In genomic region chr17:49694847-49695697, GRCh38 we compare ENCODE assay signal across 8 cellular contexts. TPM values are rescaled to one million over a fixed set of nuclear protein-coding genes. Genes with fewer than 3 reads are reported as not detected.
DNase-seq lines count a peak whose midpoint lies in the region; ATAC-seq and TF ChIP-seq lines count a peak whose summit lies in the region.

No MANE protein-coding gene starts in this region.

- DNase-seq in NCI-H1417 (lab: John Stamatoyannopoulos, UW) (peak; percentile 5 to 69 (median 35)), NCI-H1417 treated with DMSO at 0.1 percent for 48 hours (lab: John Stamatoyannopoulos, UW) (no peak), NCI-H2196 treated with DMSO at 0.1 percent for 48 hours (lab: John Stamatoyannopoulos, UW; ENCODE audit: unreplicated experiment) (peak; percentile 46), dermis blood vessel endothelial cell (peak; percentile 58), mesothelial cell of epicardium (ENCODE audit: low spot score in 2 of 2, unreplicated experiment in 2 of 2) (peak in 1 of 2 experiments; percentile 74)
- DNase-seq in activated CD4-positive, alpha-beta T cell treated with anti-CD3 and anti-CD28 coated beads, Interleukin-2, amount 10 ng/mL, durations not matched to agents 24 days and 14 days: peak; percentile 92
- DNase-seq in stimulated activated CD8-positive, alpha-beta memory T cell treated with anti-CD3 and anti-CD28 coated beads, Interleukin-7, amount 100 ng/mL, for 1 hour (ENCODE audit: low read depth in 2 of 2): peak; percentile 45 to 59

- no peak for ATAC-seq in GM21390 (IDR thresholded peaks at IDR 0.05; ENCODE audit: unreplicated experiment)

- peaks cover 32% of the 10 kb centered on the region for H3K4me1 Mint-ChIP-seq in activated CD4-positive, alpha-beta T cell treated with anti-CD3 and anti-CD28 coated beads, Interleukin-2, amount 10 ng/mL, durations not matched to agents 24 days and 14 days
- peaks cover 11% of the 10 kb centered on the region for H3K4me1 Mint-ChIP-seq in mesothelial cell of epicardium

- H3K27me3 Mint-ChIP-seq in activated CD4-positive, alpha-beta T cell treated with anti-CD3 and anti-CD28 coated beads, Interleukin-2, amount 10 ng/mL, durations not matched to agents 24 days and 14 days: no peaks in the 10 kb centered on the region
- peaks cover 24% of the 10 kb centered on the region for H3K27me3 Mint-ChIP-seq in mesothelial cell of epicardium (ENCODE audit: low read depth)

- intact Hi-C loops in activated CD4-positive, alpha-beta T cell treated with anti-CD3 and anti-CD28 coated beads, Interleukin-2, amount 10 ng/mL, durations not matched to agents 24 days and 14 days (cut with micrococcal nuclease): loop anchor here (1.0 to 5.0 kb wide), 3 partner anchors 120 to 283 kb away; partner anchors contain the start of genes NXPH3 and PHB1

- TF ChIP-seq CTCF in mesothelial cell of epicardium (IDR thresholded peaks at IDR 0.05; ENCODE audit: unreplicated experiment): peak; percentile 90

- peak overlapping the region; percentile 82 for H3K27ac Mint-ChIP-seq in activated CD4-positive, alpha-beta T cell treated with anti-CD3 and anti-CD28 coated beads, Interleukin-2, amount 10 ng/mL, durations not matched to agents 24 days and 14 days
- no peak overlapping the region for H3K27ac Mint-ChIP-seq in mesothelial cell of epicardium

- peak overlapping the region; percentile 58 for H3K4me3 Mint-ChIP-seq in activated CD4-positive, alpha-beta T cell treated with anti-CD3 and anti-CD28 coated beads, Interleukin-2, amount 10 ng/mL, durations not matched to agents 24 days and 14 days
- no peak overlapping the region for H3K4me3 Mint-ChIP-seq in mesothelial cell of epicardium

- no peaks in the 10 kb centered on the region for H3K9me3 Mint-ChIP-seq in activated CD4-positive, alpha-beta T cell treated with anti-CD3 and anti-CD28 coated beads, Interleukin-2, amount 10 ng/mL, durations not matched to agents 24 days and 14 days
- no peaks in the 10 kb centered on the region for H3K9me3 Mint-ChIP-seq in mesothelial cell of epicardium

- peaks cover 9% of the 10 kb centered on the region for H3K36me3 Mint-ChIP-seq in activated CD4-positive, alpha-beta T cell treated with anti-CD3 and anti-CD28 coated beads, Interleukin-2, amount 10 ng/mL, durations not matched to agents 24 days and 14 days (ENCODE audit: low read depth)
- H3K36me3 Mint-ChIP-seq in mesothelial cell of epicardium: peaks cover 4% of the 10 kb centered on the region

RNA-seq across cellular contexts. Expression of gene SLC35B1, which starts 12.7 kb away (rescaled TPM):
- total RNA-seq in activated CD4-positive, alpha-beta T cell treated with anti-CD3 and anti-CD28 coated beads, Interleukin-2, amount 10 ng/mL, durations not matched to agents 24 days and 14 days: 78.9 and 79.5 TPM in 2 replicates
- total RNA-seq in dermis blood vessel endothelial cell (56.9 and 58.9 TPM in 2 replicates), mesothelial cell of epicardium (67.7 to 69.2 TPM (median 69.2 TPM) in 3 replicates)

RNA-seq across cellular contexts. Expression of gene SPOP, which starts 17.2 kb away (rescaled TPM):
- 56.0 and 61.4 TPM in 2 replicates for total RNA-seq in activated CD4-positive, alpha-beta T cell treated with anti-CD3 and anti-CD28 coated beads, Interleukin-2, amount 10 ng/mL, durations not matched to agents 24 days and 14 days
- total RNA-seq in dermis blood vessel endothelial cell (127 and 144 TPM in 2 replicates), mesothelial cell of epicardium (60.8 to 63.5 TPM (median 62.8 TPM) in 3 replicates)
